In genomic region chr9:131402738-131403492, GRCh38 we compare ENCODE assay signal across 8 cellular contexts. TPM values are rescaled to one million over a fixed set of nuclear protein-coding genes. Genes with fewer than 3 reads are reported as not detected.
DNase-seq lines count a peak whose midpoint lies in the region; ATAC-seq and TF ChIP-seq lines count a peak whose summit lies in the region.

No MANE protein-coding gene starts in this region.

- 17 to 27% (median 20%) methylated on average over 12 of the region's 12 CpGs for WGBS in ovary, 3 donors

- peak overlapping the region; percentile 23 for H3K27ac Mint-ChIP-seq in activated naive CD8-positive, alpha-beta T cell treated with anti-CD3 and anti-CD28 coated beads, Interleukin-2, amount 50 U/mL, for 24 hours

- intact Hi-C loops in Right ventricle myocardium inferior (cut with DNase I) (no loop called here), ovary (cut with DNase I) (loop anchor here in 1 of 4 donors (10.0 kb wide), 1 partner anchor 72 kb away; no protein-coding TSS in a partner anchor)

- H3K4me3 ChIP-seq in HUES48 (ENCODE audit: low read depth, low read length) (peak overlapping the region; percentile 19; the same call in 1 of the 2 replicates), ovary (no peak overlapping the region)

- H3K4me3 Mint-ChIP-seq in activated naive CD8-positive, alpha-beta T cell treated with anti-CD3 and anti-CD28 coated beads, Interleukin-2, amount 50 U/mL, for 24 hours, result no peak overlapping the region

- H3K9me3 Mint-ChIP-seq in activated naive CD8-positive, alpha-beta T cell treated with anti-CD3 and anti-CD28 coated beads, Interleukin-2, amount 50 U/mL, for 24 hours, result no peaks in the 10 kb centered on the region

- H3K4me1 ChIP-seq in HUES48 (ENCODE audit: control insufficient read depth, insufficient read depth, low read length) (peaks cover 74% of the 10 kb centered on the region), ovary (ENCODE audit: insufficient read depth) (peaks cover 49% of the 10 kb centered on the region)

- peak overlapping the region; percentile 83 for H3K27ac ChIP-seq in HUES48 (ENCODE audit: low read depth, low read length)
- H3K27ac ChIP-seq in ovary, result peak overlapping the region in 1 of 2 donors; percentile 51

- peaks cover 10% of the 10 kb centered on the region for H3K36me3 Mint-ChIP-seq in activated naive CD8-positive, alpha-beta T cell treated with anti-CD3 and anti-CD28 coated beads, Interleukin-2, amount 50 U/mL, for 24 hours (ENCODE audit: low read depth)

- TF ChIP-seq EP300 in ovary (IDR thresholded peaks at IDR 0.05), result peak; percentile 94

- H3K27me3 ChIP-seq in HUES48 (ENCODE audit: control insufficient read depth, insufficient read depth, low read length) (no peaks in the 10 kb centered on the region), ovary (no peaks in the 10 kb centered on the region)

- peaks cover 8% of the 10 kb centered on the region for H3K36me3 ChIP-seq in HUES48 (ENCODE audit: control insufficient read depth, insufficient read depth, low read length)
- H3K36me3 ChIP-seq in ovary, result no peaks in the 10 kb centered on the region

- H3K27me3 Mint-ChIP-seq in activated naive CD8-positive, alpha-beta T cell treated with anti-CD3 and anti-CD28 coated beads, Interleukin-2, amount 50 U/mL, for 24 hours, result no peaks in the 10 kb centered on the region

- DNase-seq in AG08395 (ENCODE audit: low spot score) (peak; percentile 85), Right ventricle myocardium inferior (ENCODE audit: missing footprints) (peak; percentile 89), ovary (peak; percentile 77 to 93 (median 83)), NOMO-1 (lab: John Stamatoyannopoulos, UW; ENCODE audit: unreplicated experiment in 2 of 2) (no peak), iPS-NIHi11 (ENCODE audit: low spot score) (no peak)
- no peak for DNase-seq in activated naive CD8-positive, alpha-beta T cell treated with anti-CD3 and anti-CD28 coated beads, Interleukin-2, amount 50 U/mL, for 24 hours

- no peak for TF ChIP-seq CTCF in ovary (IDR thresholded peaks at IDR 0.05)

- no peak for TF ChIP-seq POLR2A in ovary (IDR thresholded peaks at IDR 0.05)

- no peak overlapping the region for H3K9ac ChIP-seq in HUES48 (ENCODE audit: low read depth, low read length)

- H3K4me1 Mint-ChIP-seq in activated naive CD8-positive, alpha-beta T cell treated with anti-CD3 and anti-CD28 coated beads, Interleukin-2, amount 50 U/mL, for 24 hours, result peaks cover 91% of the 10 kb centered on the region

- ATAC-seq in activated naive CD8-positive, alpha-beta T cell treated with anti-CD3 and anti-CD28 coated beads, Interleukin-2, amount 50 U/mL, for 24 hours, result no peak
- peak; percentile 79 for ATAC-seq in Right ventricle myocardium inferior
- ATAC-seq in HG02885 (IDR thresholded peaks at IDR 0.05; ENCODE audit: poor library complexity, unreplicated experiment), result no peak

- no peaks in the 10 kb centered on the region for H3K9me3 ChIP-seq in HUES48 (ENCODE audit: control insufficient read depth, insufficient read depth, low read length)
- no peaks in the 10 kb centered on the region for H3K9me3 ChIP-seq in ovary

RNA-seq across cellular contexts. Expression of gene PRRC2B, which starts 9.0 kb away (rescaled TPM):
- total RNA-seq in Right ventricle myocardium inferior (142 TPM), ovary (100 to 1,000 TPM in 6 of 7 donors, 10 to 100 TPM in 1; 97.6 to 319 (median 244) TPM)
- polyA plus RNA-seq in ovary, result 100 to 1,000 TPM in 1 of 2 donors, 10 to 100 TPM in 1; 86.7 to 182 TPM

Comparison
In these comparisons a context has a peak if more than half of its experiments do, and no peak if none do; other contexts are left out.
1. DNase-seq: peak in AG08395 (single experiment), Right ventricle myocardium inferior (single experiment) and ovary (5 of 5); none in activated naive CD8-positive, alpha-beta T cell treated with anti-CD3 and anti-CD28 coated beads, Interleukin-2, amount 50 U/mL, for 24 hours (single experiment), NOMO-1 (0 of 2) and iPS-NIHi11 (single experiment).